ENCODE assay signal across 1 cellular context in genomic region chr7:74040101-74040790, GRCh38.
TF ChIP-seq lines count a peak whose summit lies in the region.

No MANE protein-coding gene starts in this region.

TF ChIP-seq in SK-N-SH, 30 proteins besides CTCF, POLR2A, EP300 and RAD21 (continued from another document):
- TF ChIP-seq, protein P1, sequence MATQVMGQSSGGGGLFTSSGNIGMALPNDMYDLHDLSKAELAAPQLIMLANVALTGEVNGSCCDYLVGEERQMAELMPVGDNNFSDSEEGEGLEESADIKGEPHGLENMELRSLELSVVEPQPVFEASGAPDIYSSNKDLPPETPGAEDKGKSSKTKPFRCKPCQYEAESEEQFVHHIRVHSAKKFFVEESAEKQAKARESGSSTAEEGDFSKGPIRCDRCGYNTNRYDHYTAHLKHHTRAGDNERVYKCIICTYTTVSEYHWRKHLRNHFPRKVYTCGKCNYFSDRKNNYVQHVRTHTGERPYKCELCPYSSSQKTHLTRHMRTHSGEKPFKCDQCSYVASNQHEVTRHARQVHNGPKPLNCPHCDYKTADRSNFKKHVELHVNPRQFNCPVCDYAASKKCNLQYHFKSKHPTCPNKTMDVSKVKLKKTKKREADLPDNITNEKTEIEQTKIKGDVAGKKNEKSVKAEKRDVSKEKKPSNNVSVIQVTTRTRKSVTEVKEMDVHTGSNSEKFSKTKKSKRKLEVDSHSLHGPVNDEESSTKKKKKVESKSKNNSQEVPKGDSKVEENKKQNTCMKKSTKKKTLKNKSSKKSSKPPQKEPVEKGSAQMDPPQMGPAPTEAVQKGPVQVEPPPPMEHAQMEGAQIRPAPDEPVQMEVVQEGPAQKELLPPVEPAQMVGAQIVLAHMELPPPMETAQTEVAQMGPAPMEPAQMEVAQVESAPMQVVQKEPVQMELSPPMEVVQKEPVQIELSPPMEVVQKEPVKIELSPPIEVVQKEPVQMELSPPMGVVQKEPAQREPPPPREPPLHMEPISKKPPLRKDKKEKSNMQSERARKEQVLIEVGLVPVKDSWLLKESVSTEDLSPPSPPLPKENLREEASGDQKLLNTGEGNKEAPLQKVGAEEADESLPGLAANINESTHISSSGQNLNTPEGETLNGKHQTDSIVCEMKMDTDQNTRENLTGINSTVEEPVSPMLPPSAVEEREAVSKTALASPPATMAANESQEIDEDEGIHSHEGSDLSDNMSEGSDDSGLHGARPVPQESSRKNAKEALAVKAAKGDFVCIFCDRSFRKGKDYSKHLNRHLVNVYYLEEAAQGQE (IDR thresholded peaks at IDR 0.05; ENCODE audit: low read depth, low read length), result no peak
- TF ChIP-seq USF1 (IDR thresholded peaks at IDR 0.05; ENCODE audit: borderline replicate concordance, low read depth) (no peak), MXI1 (IDR thresholded peaks at IDR 0.05; ENCODE audit: low read depth, low read length) (no peak), SMC3 (IDR thresholded peaks at IDR 0.05; ENCODE audit: low read depth, low read length) (no peak), IRF3 (IDR thresholded peaks at IDR 0.05; ENCODE audit: low read depth, low read length) (no peak), RFX5 (IDR thresholded peaks at IDR 0.05; ENCODE audit: low read length) (no peak), RCOR1 (IDR thresholded peaks at IDR 0.05; ENCODE audit: low read length) (no peak)
